In the genomic region with DNA sequence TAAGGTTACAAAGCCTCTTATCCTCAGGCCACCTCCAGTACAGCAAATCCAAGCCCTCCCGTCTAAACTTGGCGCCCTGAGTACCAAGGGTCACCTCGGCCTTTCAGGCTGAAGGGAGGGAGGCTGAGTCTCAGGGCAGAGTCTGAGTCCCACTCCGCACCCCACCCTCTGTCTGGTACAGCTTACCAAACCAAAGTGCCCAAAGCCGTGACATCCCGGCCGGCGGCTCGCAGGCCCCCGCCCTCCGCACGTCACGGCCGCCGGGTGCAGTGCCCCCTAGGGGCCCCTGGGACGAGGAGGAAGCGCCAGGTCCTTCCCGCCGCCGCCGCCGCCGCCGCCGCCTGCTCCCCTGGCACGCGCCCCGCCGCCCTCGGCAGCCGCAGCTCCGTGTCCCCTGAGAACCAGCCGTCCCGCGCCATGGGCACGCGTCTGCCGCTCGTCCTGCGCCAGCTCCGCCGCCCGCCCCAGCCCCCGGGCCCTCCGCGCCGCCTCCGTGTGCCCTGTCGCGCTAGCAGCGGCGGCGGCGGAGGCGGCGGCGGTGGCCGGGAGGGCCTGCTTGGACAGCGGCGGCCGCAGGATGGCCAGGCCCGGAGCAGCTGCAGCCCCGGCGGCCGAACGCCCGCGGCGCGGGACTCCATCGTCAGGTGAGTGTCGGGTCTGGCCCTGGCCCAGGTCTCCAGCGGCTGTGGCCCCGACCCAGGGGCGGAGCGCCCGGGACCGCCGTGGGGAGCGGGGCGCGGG, we compare ENCODE assay signal across 8 cellular contexts. TPM values are rescaled to one million over a fixed set of nuclear protein-coding genes. Genes with fewer than 3 reads are reported as not detected.
DNase-seq lines count a peak whose midpoint lies in the region; ATAC-seq lines count a peak whose summit lies in the region.

A gene (plus strand): TSS at position 297 of the 741 bp plus-strand sequence. CDS start 121 bp downstream, at position 418.

- peaks cover 15% of the 10 kb centered on the region for H3K36me3 Mint-ChIP-seq in activated naive CD4-positive, alpha-beta T cell treated with anti-CD3 and anti-CD28 coated beads for 36 hours (ENCODE audit: low read depth)

- peak within 1 kb of the TSS; percentile 96 for H3K4me3 Mint-ChIP-seq in activated naive CD4-positive, alpha-beta T cell treated with anti-CD3 and anti-CD28 coated beads for 36 hours

- no peaks in the 10 kb centered on the region; the same call in 1 of the 2 replicates for H3K36me3 ChIP-seq in HUES6 (ENCODE audit: control insufficient read depth, insufficient read depth, low read length)

- no peaks in the 10 kb centered on the region for H3K27me3 ChIP-seq in HUES6 (ENCODE audit: control insufficient read depth, insufficient read depth, low read length)

- in situ Hi-C loops in SK-MEL-5 (cut with HindIII; ENCODE audit: low pct_unique_long_range_greater_than_20kb, low sequenced_read_pairs) = no loop called here

- peak within 1 kb of the TSS; percentile 64 for H3K4me3 ChIP-seq in HUES6 (ENCODE audit: low read depth, low read length)

- CTCF ChIA-PET in activated naive CD4-positive, alpha-beta T cell treated with anti-CD3 and anti-CD28 coated beads for 36 hours (lab: Charles Lee) = interaction anchor here (0.6 to 1.4 kb wide), 7 partner anchors 10 to 784 kb away, joined by 3 to 5 read pairs (median 3); no protein-coding TSS in a partner anchor

- H3K9ac ChIP-seq in HUES6 (ENCODE audit: low read length) = peak within 1 kb of the TSS; percentile 87

- H3K27me3 Mint-ChIP-seq in activated naive CD4-positive, alpha-beta T cell treated with anti-CD3 and anti-CD28 coated beads for 36 hours (ENCODE audit: low read depth) = peaks cover 15% of the 10 kb centered on the region

- H3K4me1 ChIP-seq in HUES6 (ENCODE audit: control insufficient read depth, insufficient read depth, low read length) = peaks cover 8% of the 10 kb centered on the region; the same call in 1 of the 2 replicates

- no peaks in the 10 kb centered on the region for H3K9me3 ChIP-seq in HUES6 (ENCODE audit: control insufficient read depth, insufficient read depth, low read depth, low read length)

- no peaks in the 10 kb centered on the region for H3K9me3 Mint-ChIP-seq in activated naive CD4-positive, alpha-beta T cell treated with anti-CD3 and anti-CD28 coated beads for 36 hours

- peaks cover 30% of the 10 kb centered on the region for H3K4me1 Mint-ChIP-seq in activated naive CD4-positive, alpha-beta T cell treated with anti-CD3 and anti-CD28 coated beads for 36 hours (ENCODE audit: low read depth)

- DNase-seq in DMS79 treated with DMSO at 0.1 percent for 48 hours (lab: John Stamatoyannopoulos, UW) = peak; percentile 44
- peak; percentile 75 for DNase-seq in SK-MEL-5 (ENCODE audit: low read depth, low spot score)
- DNase-seq in activated naive CD4-positive, alpha-beta T cell treated with anti-CD3 and anti-CD28 coated beads for 36 hours = peak; percentile 79
- peak; percentile 87 for DNase-seq in germinal center (ENCODE audit: low spot score)
- peak; percentile 36 for DNase-seq in occipital lobe (lab: John Stamatoyannopoulos, UW)

- peak within 1 kb of the TSS; percentile 91 for H3K27ac Mint-ChIP-seq in activated naive CD4-positive, alpha-beta T cell treated with anti-CD3 and anti-CD28 coated beads for 36 hours

- intact Hi-C loops in activated naive CD4-positive, alpha-beta T cell treated with anti-CD3 and anti-CD28 coated beads for 36 hours (cut with micrococcal nuclease) = loop anchor here (1.0 to 2.0 kb wide), 7 partner anchors 8 to 1115 kb away; a partner anchor contains a TSS

- H3K27ac ChIP-seq in HUES6 (ENCODE audit: low read depth, low read length) (peak within 1 kb of the TSS; percentile 92), temporal lobe (ENCODE audit: low read depth, low read length) (peak within 1 kb of the TSS; percentile 74)

- ATAC-seq in GM21423 (IDR thresholded peaks at IDR 0.05; ENCODE audit: unreplicated experiment) = peak; percentile 83

RNA-seq across cellular contexts. Expression of the gene that starts here (rescaled TPM):
- total RNA-seq in SK-MEL-5 (2014; rRNA removed; shearing (Covaris generic)) = 32.0 and 32.9 TPM in 2 replicates
- 58.3 and 81.6 TPM in 2 replicates for polyA plus RNA-seq in SK-MEL-5 (2015; cell fraction: cytosol; rRNA removed)
- polyA plus RNA-seq in SK-MEL-5 (2015; cell fraction: nucleus; rRNA removed) = 57.5 and 58.6 TPM in 2 replicates
- total RNA-seq in activated naive CD4-positive, alpha-beta T cell treated with anti-CD3 and anti-CD28 coated beads for 36 hours = 100 to 1,000 TPM; 181 to 194 TPM
- total RNA-seq in occipital lobe (18.4 TPM), temporal lobe (10.3 TPM)

Comparison
In these comparisons a context has a peak if more than half of its experiments do, and no peak if none do; other contexts are left out.
1. Peak in every context shown above with its lines: DNase-seq, ATAC-seq, H3K4me3 ChIP-seq and H3K27ac ChIP-seq.
2. DNase-seq: peak in every context shown above with its lines; median percentile 87 in germinal center; 79 in activated naive CD4-positive, alpha-beta T cell treated with anti-CD3 and anti-CD28 coated beads for 36 hours; 75 in SK-MEL-5; 44 in DMS79 treated with DMSO at 0.1 percent for 48 hours; 36 in occipital lobe.